In the genomic region with DNA sequence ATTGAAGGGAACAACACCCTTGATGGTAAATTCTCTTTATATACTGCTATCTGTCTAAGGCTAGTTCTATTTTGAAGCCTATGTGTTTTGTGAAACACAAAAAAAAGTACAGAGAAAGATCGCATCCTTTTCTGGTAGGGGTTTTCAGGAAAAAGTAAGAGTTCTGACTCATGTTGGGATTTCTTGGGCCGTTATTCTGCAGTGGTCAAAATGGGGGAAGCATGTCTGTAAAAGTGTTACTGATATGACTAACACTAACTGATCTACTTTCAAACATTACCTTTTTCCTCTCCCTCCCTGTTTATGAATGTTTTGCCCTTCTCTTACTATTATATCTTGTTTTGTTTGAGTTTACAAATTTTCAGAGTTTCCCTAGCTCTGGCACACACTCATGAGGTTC, we compare ENCODE assay signal across 16 cellular contexts. TPM values are rescaled to one million over a fixed set of nuclear protein-coding genes. Genes with fewer than 3 reads are reported as not detected.
DNase-seq lines count a peak whose midpoint lies in the region; ATAC-seq and TF ChIP-seq lines count a peak whose summit lies in the region.
"Had no signal": no experiment of that assay in that cellular context is flagged by ENCODE, and none has a peak within 500 bp of the region (broad histone marks: within the 10 kb centered on the region; RNA-seq: fewer than 3 reads in every experiment).

No MANE protein-coding gene starts in this region.

- no peak for TF ChIP-seq CTCF in hepatocyte (IDR thresholded peaks at IDR 0.05; ENCODE audit: poor library complexity)

- no peak overlapping the region for H2AFZ ChIP-seq in hepatocyte
- H2AFZ ChIP-seq: neural progenitor cell had no signal

- H3K27me3 ChIP-seq in hepatocyte: no peaks in the 10 kb centered on the region
- H3K27me3 ChIP-seq: neural progenitor cell, SJCRH30, uterus had no signal

- WGBS in hepatocyte (ENCODE audit: low lambda C conversion rate, missing lambda C conversion rate): 89% methylated on average over 2 of the region's 2 CpGs

- peaks cover 15% of the 10 kb centered on the region for H3K4me1 ChIP-seq in hepatocyte (ENCODE audit: insufficient read depth)
- H3K4me1 ChIP-seq: neural progenitor cell, SJCRH30, uterus had no signal

- H3K36me3 ChIP-seq in hepatocyte (replicated peaks; ENCODE audit: insufficient read depth, low read depth): peaks cover 12% of the 10 kb centered on the region
- H3K36me3 ChIP-seq: uterus had no signal

- H4K20me1 ChIP-seq in hepatocyte (ENCODE audit: insufficient read depth, poor library complexity, severe bottlenecking): no peaks in the 10 kb centered on the region

- no peaks in the 10 kb centered on the region for H3K9me3 ChIP-seq in hepatocyte (ENCODE audit: low read depth)
- H3K9me3 ChIP-seq: SJCRH30, uterus had no signal

- DNase-seq in hepatocyte (ENCODE audit: low spot score) (no peak), activated gamma-delta T cell (lab: John Stamatoyannopoulos, UW) (no peak), NCI-H187 (lab: John Stamatoyannopoulos, UW) (no peak), NCI-H1092 (lab: John Stamatoyannopoulos, UW) (no peak)
- DNase-seq: MM.1S, NCI-H526, SJCRH30, small intestine, uterus had no signal

- no peak overlapping the region for H3K27ac ChIP-seq in hepatocyte
- H3K27ac ChIP-seq: neural progenitor cell, SJCRH30, uterus, VCaP had no signal

- no peak overlapping the region for H3K4me3 ChIP-seq in hepatocyte
- H3K4me3 ChIP-seq: neural progenitor cell, SJCRH30, uterus had no signal

- no peaks in the 10 kb centered on the region for H3K9me2 ChIP-seq in hepatocyte (replicated peaks; ENCODE audit: insufficient read depth)

- ATAC-seq in GM18499 (IDR thresholded peaks at IDR 0.05; ENCODE audit: insufficient read depth, unreplicated experiment) (peak; percentile 89), GM19328 (IDR thresholded peaks at IDR 0.05; ENCODE audit: unreplicated experiment) (peak; percentile 64), HG02759 (IDR thresholded peaks at IDR 0.05; ENCODE audit: unreplicated experiment) (peak; percentile 89), HG03457 (IDR thresholded peaks at IDR 0.05; ENCODE audit: unreplicated experiment) (peak; percentile 60)
- ATAC-seq: left lobe of liver had no signal

- H3K4me2 ChIP-seq in hepatocyte: no peak overlapping the region
- H3K4me2 ChIP-seq: neural progenitor cell had no signal

- H3K79me2 ChIP-seq in hepatocyte: no peaks in the 10 kb centered on the region

RNA-seq across cellular contexts. Expression of gene CTNND1, which starts 53.9 kb away (rescaled TPM):
- 124 and 130 TPM in 2 replicates for total RNA-seq in hepatocyte
- 59.4 and 65.0 TPM in 2 replicates for polyA plus RNA-seq in hepatocyte
